ENCODE assay signal across 38 cellular contexts in genomic region chr3:45830121-45830520, GRCh38. TPM values are rescaled to one million over a fixed set of nuclear protein-coding genes. Genes with fewer than 3 reads are reported as not detected.
"Had no signal": no experiment of that assay in that cellular context is flagged by ENCODE, and none has a peak within 500 bp of the region (broad histone marks: within the 10 kb centered on the region; RNA-seq: fewer than 3 reads in every experiment).

No MANE protein-coding gene starts in this region.

- ATAC-seq: activated naive CD4-positive, alpha-beta T cell treated with anti-CD3 and anti-CD28 coated beads, Interleukin-2, amount 50 U/mL, for 72 hours; activated naive CD8-positive, alpha-beta T cell treated with anti-CD3 and anti-CD28 coated beads, Interleukin-2, amount 50 U/mL, for 24 hours; activated T-cell treated with anti-CD3 and anti-CD28 coated beads, Interleukin-2, amount 50 U/mL, for 4 hours; activated T-cell treated with anti-CD3 and anti-CD28 coated beads, Interleukin-2, amount 50 U/mL, for 72 hours; activated T-helper 17 cell treated with anti-CD3 and anti-CD28 coated beads, Interleukin-2, amount 50 U/mL, for 72 hours; body of pancreas had no signal

- H3K27ac ChIP-seq: adrenal gland, ascending aorta, body of pancreas, brain microvascular endothelial cell, breast epithelium, cardiac muscle cell had no signal

- H3K9me3 ChIP-seq: adrenal gland, ascending aorta, body of pancreas, breast epithelium had no signal

- H3K27me3 ChIP-seq: adrenal gland, ascending aorta, body of pancreas, brain microvascular endothelial cell, breast epithelium, cardiac muscle cell had no signal

- DNase-seq: activated effector memory CD4-positive, alpha-beta T cell treated with anti-CD3 and anti-CD28 coated beads, Interleukin-2, amount 50 U/mL, for 16 hours; activated effector memory CD4-positive, alpha-beta T cell treated with Interleukin-2 at 50 U/mL for 16 hours; activated gamma-delta T cell; activated gamma-delta T cell treated with Interleukin-2 at 50 U/mL for 16 hours; activated naive CD4-positive, alpha-beta T cell; activated naive CD4-positive, alpha-beta T cell treated with anti-CD3 and anti-CD28 coated beads for 36 hours; activated naive CD4-positive, alpha-beta T cell treated with anti-CD3 and anti-CD28 coated beads, Interleukin-2, amount 10 ng/mL, durations not matched to agents 7 days and 5 days; activated naive CD4-positive, alpha-beta T cell treated with anti-CD3 and anti-CD28 coated beads, Interleukin-2, amount 50 U/mL, for 16 hours; activated naive CD4-positive, alpha-beta T cell treated with Interleukin-2 at 50 U/mL for 16 hours; activated naive CD8-positive, alpha-beta T cell treated with anti-CD3 and anti-CD28 coated beads for 36 hours; activated naive CD8-positive, alpha-beta T cell treated with anti-CD3 and anti-CD28 coated beads, Interleukin-2, amount 10 ng/mL, durations not matched to agents 7 days and 5 days; activated naive CD8-positive, alpha-beta T cell treated with anti-CD3 and anti-CD28 coated beads, Interleukin-2, amount 50 U/mL, for 24 hours; activated T-cell treated with anti-CD3 and anti-CD28 coated beads for 4 hours; activated T-cell treated with anti-CD3 and anti-CD28 coated beads, Interleukin-2, amount 50 U/mL, for 24 hours; activated T-cell treated with anti-CD3 and anti-CD28 coated beads, Interleukin-2, amount 50 U/mL, for 4 hours; activated T-cell treated with anti-CD3 and anti-CD28 coated beads, Interleukin-2, amount 50 U/mL, for 48 hours; activated T-cell treated with anti-CD3 and anti-CD28 coated beads, Interleukin-2, amount 50 U/mL, for 72 hours; adrenal gland; amygdala; anterior cingulate cortex; aorta; body of pancreas; brain microvascular endothelial cell; caudate nucleus; central memory CD4-positive, alpha-beta T cell; cerebellar nuclear complex had no signal

- H3K4me1 ChIP-seq: adrenal gland, ascending aorta, body of pancreas, breast epithelium had no signal

- H3K4me3 ChIP-seq: adrenal gland, ascending aorta, body of pancreas, breast epithelium, cardiac muscle cell had no signal

RNA-seq across cellular contexts. Expression of gene SLC6A20, which starts 33.8 kb away (rescaled TPM):
- total RNA-seq: activated naive CD4-positive, alpha-beta T cell treated with anti-CD3 and anti-CD28 coated beads for 36 hours; activated naive CD4-positive, alpha-beta T cell treated with anti-CD3 and anti-CD28 coated beads, Interleukin-2, amount 50 U/mL, for 72 hours; activated naive CD8-positive, alpha-beta T cell treated with anti-CD3 and anti-CD28 coated beads for 36 hours; activated naive CD8-positive, alpha-beta T cell treated with anti-CD3 and anti-CD28 coated beads, Interleukin-2, amount 10 ng/mL, durations not matched to agents 7 days and 5 days; activated T-cell treated with anti-CD3 and anti-CD28 coated beads, Interleukin-2, amount 50 U/mL, for 4 hours; activated T-cell treated with anti-CD3 and anti-CD28 coated beads, Interleukin-2, amount 50 U/mL, for 72 hours; activated T-helper 1 cell treated with anti-CD3 and anti-CD28 coated beads, Interleukin-12 subunit alpha, Interleukin-12 subunit beta, Interleukin-2, Interleukin-4 antibody, amounts not matched to agents 30 ng/mL and 10 ng/mL and 1 ng/mL, durations not matched to agents 14 hours and 24 hours and 36 hours; activated T-helper 17 cell treated with anti-CD3 and anti-CD28 coated beads, Interleukin-2, amount 50 U/mL, for 72 hours; activated T-helper 2 cell treated with anti-CD3 and anti-CD28 coated beads, Interferon-gamma antibody, Interleukin-2, Interleukin-4, amounts not matched to agents 10 μg/mL and 5 μg/mL and 100 μg/mL, durations not matched to agents 14 hours and 24 hours and 36 hours; ascending aorta; astrocyte; bronchial epithelial cell; cardiac septum; chondrocyte had no signal

RNA-seq across cellular contexts. Expression of gene CCR9, which starts 56.2 kb away (rescaled TPM):
- total RNA-seq: activated naive CD4-positive, alpha-beta T cell treated with anti-CD3 and anti-CD28 coated beads for 36 hours; activated naive CD4-positive, alpha-beta T cell treated with anti-CD3 and anti-CD28 coated beads, Interleukin-2, amount 50 U/mL, for 72 hours; activated naive CD8-positive, alpha-beta T cell treated with anti-CD3 and anti-CD28 coated beads for 36 hours; activated T-cell treated with anti-CD3 and anti-CD28 coated beads, Interleukin-2, amount 50 U/mL, for 4 hours; activated T-helper 1 cell treated with anti-CD3 and anti-CD28 coated beads, Interleukin-12 subunit alpha, Interleukin-12 subunit beta, Interleukin-2, Interleukin-4 antibody, amounts not matched to agents 30 ng/mL and 10 ng/mL and 1 ng/mL, durations not matched to agents 14 hours and 24 hours and 36 hours; activated T-helper 2 cell treated with anti-CD3 and anti-CD28 coated beads, Interferon-gamma antibody, Interleukin-2, Interleukin-4, amounts not matched to agents 10 μg/mL and 5 μg/mL and 100 μg/mL, durations not matched to agents 14 hours and 24 hours and 36 hours; aorta; ascending aorta; astrocyte; body of pancreas; breast epithelium; bronchial epithelial cell; cardiac septum; cerebellum; chondrocyte had no signal
- polyA plus RNA-seq: adrenal gland had no signal
